ENCODE assay signal across 17 cellular contexts in the genomic region with DNA sequence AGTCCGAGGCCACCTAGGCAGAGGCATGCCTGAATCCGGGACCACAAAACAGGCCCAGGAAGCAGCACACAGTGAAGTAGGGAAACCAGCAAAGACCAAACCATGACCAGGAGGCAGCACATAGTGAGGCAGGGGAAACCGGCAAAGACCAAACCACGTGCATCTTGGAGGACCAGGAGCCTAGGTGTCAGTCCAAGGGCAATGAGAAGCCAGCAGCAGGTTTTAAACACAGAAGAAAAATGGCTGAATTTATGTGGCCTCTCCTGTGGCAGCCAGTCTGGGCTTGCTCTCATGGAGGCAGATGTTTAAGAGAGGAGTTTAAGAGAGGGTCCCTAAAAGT.
"Had no signal": no experiment of that assay in that cellular context is flagged by ENCODE, and none has a peak within 500 bp of the region (broad histone marks: within the 10 kb centered on the region; RNA-seq: fewer than 3 reads in every experiment).

No MANE protein-coding gene starts in this region.

- H3K9me3 ChIP-seq: heart left ventricle, right atrium auricular region, suprapubic skin, tibial artery had no signal

- H3K27ac Mint-ChIP-seq: nephron had no signal

- DNase-seq: cortex of kidney; effector CD8-positive, alpha-beta T cell; heart left ventricle; hypothalamus; kidney glomerular epithelial cell; naive B cell; stimulated activated CD4-positive, alpha-beta T cell treated with anti-CD3 and anti-CD28 coated beads, Interleukin-2, amount 100 ng/mL, for 48 hours; stimulated activated naive CD4-positive, alpha-beta T cell treated with Interleukin-2 at 50 U/mL for 16 hours; tibial artery had no signal

- H3K4me3 Mint-ChIP-seq: nephron had no signal

- H3K27me3 ChIP-seq: dorsolateral prefrontal cortex, heart left ventricle, right atrium auricular region, suprapubic skin, tibial artery had no signal

- ATAC-seq: esophagus mucosa, heart left ventricle had no signal

- FAIRE-seq: frontal cortex, islet of Langerhans, small intestine had no signal

- H3K27ac ChIP-seq: dorsolateral prefrontal cortex, heart left ventricle, right atrium auricular region, suprapubic skin, tibial artery had no signal

- H3K4me1 ChIP-seq: heart left ventricle, right atrium auricular region, tibial artery had no signal

- H3K9me3 Mint-ChIP-seq: nephron had no signal

- H3K4me3 ChIP-seq: dorsolateral prefrontal cortex, heart left ventricle, right atrium auricular region, suprapubic skin, tibial artery had no signal
